ENCODE assay signal across 22 cellular contexts in genomic region chr16:22901563-22901962, GRCh38.
A peak's percentile ranks its signal among the peaks of the same experiment; 100 is the strongest.
DNase-seq lines count a peak whose midpoint lies in the region; ATAC-seq and TF ChIP-seq lines count a peak whose summit lies in the region.
"Had no signal": no experiment of that assay in that cellular context is flagged by ENCODE, and none has a peak within 500 bp of the region (broad histone marks: within the 10 kb centered on the region; RNA-seq: fewer than 3 reads in every experiment).

No MANE protein-coding gene starts in this region.

- intact Hi-C loops in right cardiac atrium (cut with DNase I): loop anchor here in 1 of 4 donors (10.0 kb wide), 3 partner anchors 63 to 533 kb away; no protein-coding TSS in a partner anchor
- intact Hi-C loops in activated CD4-positive, alpha-beta T cell treated with anti-CD3 and anti-CD28 coated beads for 36 hours (cut with DNase I, micrococcal nuclease): no loop called here

- H3K27ac Mint-ChIP-seq in activated CD4-positive, alpha-beta T cell treated with anti-CD3 and anti-CD28 coated beads for 36 hours: no peak overlapping the region
- H3K27ac Mint-ChIP-seq: CD14-positive monocyte; CD4-positive, alpha-beta memory T cell; CD4-positive, CD25-positive, alpha-beta regulatory T cell; CD8-positive, alpha-beta memory T cell had no signal

- H3K4me3 ChIP-seq in HEK293 (ENCODE audit: low read depth, low read length): no peak overlapping the region
- no peak overlapping the region for H3K4me3 ChIP-seq in right cardiac atrium (ENCODE audit: low read length)
- H3K4me3 ChIP-seq: BLaER1, GM12878 had no signal

- no peak overlapping the region for H3K4me3 Mint-ChIP-seq in activated CD4-positive, alpha-beta T cell treated with anti-CD3 and anti-CD28 coated beads for 36 hours
- H3K4me3 Mint-ChIP-seq: CD4-positive, alpha-beta memory T cell; CD4-positive, CD25-positive, alpha-beta regulatory T cell; CD8-positive, alpha-beta memory T cell had no signal

- H3K36me3 ChIP-seq in HEK293 (ENCODE audit: control insufficient read depth in 2 of 2, insufficient read depth in 1 of 2, low read length in 2 of 2): no peaks in the 10 kb centered on the region
- H3K36me3 ChIP-seq: BE2C, BLaER1 had no signal

- peaks cover 12% of the 10 kb centered on the region for H3K27me3 Mint-ChIP-seq in activated CD4-positive, alpha-beta T cell treated with anti-CD3 and anti-CD28 coated beads for 36 hours

- H3K27me3 ChIP-seq in right cardiac atrium (ENCODE audit: control insufficient read depth, insufficient read depth): peaks cover 2% of the 10 kb centered on the region
- H3K27me3 ChIP-seq: BE2C, BLaER1 had no signal

- H3K9me3 ChIP-seq in HEK293 (ENCODE audit: control insufficient read depth, insufficient read depth, low read depth, low read length): no peaks in the 10 kb centered on the region
- H3K9me3 ChIP-seq in right cardiac atrium (ENCODE audit: control insufficient read depth, low read length): no peaks in the 10 kb centered on the region
- H3K9me3 ChIP-seq: BE2C, Caco-2 had no signal

- POLR2A ChIA-PET in HEK293 (lab: Yijun Ruan, JAX): no interaction called here
- POLR2A ChIA-PET in activated CD4-positive, alpha-beta T cell treated with anti-CD3 and anti-CD28 coated beads for 36 hours (lab: Charles Lee): no interaction called here

- H3K36me3 Mint-ChIP-seq in activated CD4-positive, alpha-beta T cell treated with anti-CD3 and anti-CD28 coated beads for 36 hours (ENCODE audit: low read depth): no peaks in the 10 kb centered on the region
- H3K36me3 Mint-ChIP-seq: CD14-positive monocyte; CD4-positive, alpha-beta memory T cell; CD4-positive, CD25-positive, alpha-beta regulatory T cell; CD8-positive, alpha-beta memory T cell had no signal

- no peak for ATAC-seq in right cardiac atrium
- ATAC-seq in GM21367 (IDR thresholded peaks at IDR 0.05; ENCODE audit: unreplicated experiment): no peak
- ATAC-seq in activated CD4-positive, alpha-beta T cell treated with anti-CD3 and anti-CD28 coated beads for 36 hours: no peak
- ATAC-seq: GM12878 had no signal

- peak; percentile 7 for DNase-seq in COLO829 (ENCODE audit: low spot score)
- DNase-seq in inferior parietal cortex (ENCODE audit: extremely low spot score): peak; percentile 14
- peak; percentile 6 for DNase-seq in occipital lobe (lab: John Stamatoyannopoulos, UW)
- DNase-seq in right cardiac atrium: no peak
- DNase-seq in SHP77 (lab: John Stamatoyannopoulos, UW): no peak
- no peak for DNase-seq in activated CD4-positive, alpha-beta T cell treated with anti-CD3 and anti-CD28 coated beads for 36 hours
- DNase-seq: 8988T; ACHN; BE2C; C1 segment of cervical spinal cord; Caco-2; Calu3; CD4-positive, alpha-beta memory T cell; CD4-positive, CD25-positive, alpha-beta regulatory T cell; CD8-positive, alpha-beta memory T cell; DMS79 treated with DMSO at 0.1 percent for 48 hours; GDM1 had no signal

- H3K4me1 ChIP-seq in HEK293 (ENCODE audit: control insufficient read depth, insufficient read depth, low read length) (no peaks in the 10 kb centered on the region), right cardiac atrium (ENCODE audit: control insufficient read depth, insufficient read depth, low read length) (no peaks in the 10 kb centered on the region)
- H3K4me1 ChIP-seq: BE2C, Caco-2 had no signal

- no peaks in the 10 kb centered on the region for H3K4me1 Mint-ChIP-seq in activated CD4-positive, alpha-beta T cell treated with anti-CD3 and anti-CD28 coated beads for 36 hours
- H3K4me1 Mint-ChIP-seq: CD14-positive monocyte; CD4-positive, alpha-beta memory T cell; CD4-positive, CD25-positive, alpha-beta regulatory T cell; CD8-positive, alpha-beta memory T cell had no signal

- H3K9me3 Mint-ChIP-seq in activated CD4-positive, alpha-beta T cell treated with anti-CD3 and anti-CD28 coated beads for 36 hours (ENCODE audit: low read depth): no peaks in the 10 kb centered on the region
- H3K9me3 Mint-ChIP-seq: CD14-positive monocyte; CD8-positive, alpha-beta memory T cell had no signal

- H3K27ac ChIP-seq in HEK293 (ENCODE audit: extremely low read depth, low read depth, low read length) (no peak overlapping the region), right cardiac atrium (ENCODE audit: low read length) (no peak overlapping the region)
- H3K27ac ChIP-seq: BLaER1 had no signal

- WGBS in right cardiac atrium: 52% methylated on average over 5 of the region's 5 CpGs

- no peak for TF ChIP-seq CTCF in HEK293 (tag by site-specific recombination; IDR thresholded peaks at IDR 0.05)

- CTCF ChIA-PET in HEK293 (lab: Yijun Ruan, JAX): interaction anchor here (2.1 kb wide), 1 partner anchor 76 kb away, joined by 9 read pairs; no protein-coding TSS in a partner anchor
- CTCF ChIA-PET in activated CD4-positive, alpha-beta T cell treated with anti-CD3 and anti-CD28 coated beads for 36 hours (lab: Charles Lee): interaction anchor here (0.7 kb wide), 1 partner anchor 8 kb away, joined by 3 read pairs; no protein-coding TSS in a partner anchor

TF ChIP-seq in HEK293, 187 proteins besides CTCF, POLR2A, EP300 and RAD21:
- TF ChIP-seq EGR2 (tag by site-specific recombination; IDR thresholded peaks at IDR 0.05; ENCODE audit: low read depth) (peak; percentile 81), ZNF133 (tag by site-specific recombination; IDR thresholded peaks at IDR 0.05) (no peak), ZFHX2 (tag by site-specific recombination; conservative IDR thresholded peaks at IDR 0.05) (peak; percentile 55)

Comparison
In these comparisons a context has a peak if more than half of its experiments do, and no peak if none do; other contexts are left out.
1. DNase-seq: peak in COLO829 (single experiment), inferior parietal cortex (single experiment) and occipital lobe (single experiment); none in right cardiac atrium (0 of 3), SHP77 (0 of 2) and activated CD4-positive, alpha-beta T cell treated with anti-CD3 and anti-CD28 coated beads for 36 hours (single experiment).